ENCODE assay signal across 10 cellular contexts in the genomic region with DNA sequence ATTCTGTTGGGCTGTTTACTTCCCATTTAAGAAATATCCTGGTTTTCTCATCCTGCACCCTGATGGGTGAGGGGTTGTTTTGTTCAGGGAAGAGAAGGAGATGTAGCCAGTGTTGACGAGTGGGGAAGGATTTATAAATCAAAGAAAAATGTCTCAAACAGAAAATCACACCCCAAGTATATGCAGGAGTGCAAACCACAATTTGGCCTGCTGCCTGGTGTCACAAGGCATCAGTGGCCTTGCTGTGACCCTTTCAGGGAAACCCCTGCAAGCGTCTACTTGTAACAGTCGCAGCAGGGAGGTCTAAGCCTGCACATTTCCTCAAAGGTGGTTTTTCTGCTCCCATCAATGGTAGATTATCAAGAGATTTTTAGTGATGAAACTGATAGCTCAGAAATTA.
DNase-seq lines count a peak whose midpoint lies in the region; ATAC-seq lines count a peak whose summit lies in the region.
"Had no signal": no experiment of that assay in that cellular context is flagged by ENCODE, and none has a peak within 500 bp of the region (broad histone marks: within the 10 kb centered on the region; RNA-seq: fewer than 3 reads in every experiment).

No MANE protein-coding gene starts in this region.

- peaks cover 0 to 4% (median 3%) of the 10 kb centered on the region in 3 donors for H3K27me3 Mint-ChIP-seq in immature natural killer cell (ENCODE audit: low read depth in 3 of 3)

- DNase-seq in immature natural killer cell (peak; percentile 21 to 49 (median 48)), COLO668 (lab: John Stamatoyannopoulos, UW; ENCODE audit: unreplicated experiment) (no peak), aorta (no peak), amniotic stem cell (lab: John Stamatoyannopoulos, UW) (no peak)
- no peak for DNase-seq in activated naive CD4-positive, alpha-beta T cell treated with anti-CD3 and anti-CD28 coated beads, Interleukin-2, amount 50 U/mL, for 16 hours

- peaks cover 17 to 29% of the 10 kb centered on the region in 2 donors for H3K4me1 Mint-ChIP-seq in immature natural killer cell

- H3K4me3 ChIP-seq in aorta (ENCODE audit: low read length in 2 of 2): no peak overlapping the region

- ATAC-seq in GM18511 (IDR thresholded peaks at IDR 0.05; ENCODE audit: unreplicated experiment) (peak; percentile 99), GM21447 (IDR thresholded peaks at IDR 0.05; ENCODE audit: unreplicated experiment) (peak; percentile 92), HG03135 (IDR thresholded peaks at IDR 0.05; ENCODE audit: unreplicated experiment) (peak; percentile 94), aorta (ENCODE audit: low FRiP score) (no peak)
- ATAC-seq: left colon, T-cell had no signal

- intact Hi-C loops in aorta (cut with DNase I): no loop called here

- 75 to 79% methylated on average over 3 of the region's 3 CpGs for WGBS in aorta, 2 donors

- H3K9me3 Mint-ChIP-seq in immature natural killer cell: peaks cover 0 to 5% (median 0%) of the 10 kb centered on the region in 6 donors

- H3K9me3 ChIP-seq in aorta (ENCODE audit: control insufficient read depth, low read length): no peaks in the 10 kb centered on the region

- H3K4me1 ChIP-seq in aorta (ENCODE audit: control insufficient read depth in 1 of 2, insufficient read depth in 2 of 2, low read length in 2 of 2): no peaks in the 10 kb centered on the region

- no peak overlapping the region for H3K27ac ChIP-seq in aorta (ENCODE audit: low read depth in 1 of 2, low read length in 2 of 2)

- H3K27me3 ChIP-seq in aorta (ENCODE audit: control insufficient read depth in 1 of 2, insufficient read depth in 2 of 2, low read length in 1 of 2): no peaks in the 10 kb centered on the region

- peaks cover 0 to 4% (median 2%) of the 10 kb centered on the region in 3 donors for H3K36me3 Mint-ChIP-seq in immature natural killer cell
- H3K36me3 Mint-ChIP-seq: T-cell had no signal

- peak overlapping the region in 5 of 6 donors; percentile 17 to 85 (median 72) for H3K27ac Mint-ChIP-seq in immature natural killer cell
- H3K27ac Mint-ChIP-seq: T-cell had no signal

- H3K36me3 ChIP-seq in aorta (ENCODE audit: control insufficient read depth in 1 of 2, insufficient read depth in 2 of 2, low read length in 1 of 2): no peaks in the 10 kb centered on the region

- peak overlapping the region; percentile 39 to 81 (median 49) for H3K4me3 Mint-ChIP-seq in immature natural killer cell
- H3K4me3 Mint-ChIP-seq: T-cell had no signal

Comparison
In these comparisons a context has a peak if more than half of its experiments do, and no peak if none do; other contexts are left out.
1. DNase-seq: peak in immature natural killer cell (3 of 3); none in COLO668 (single experiment), aorta (0 of 2), activated naive CD4-positive, alpha-beta T cell treated with anti-CD3 and anti-CD28 coated beads, Interleukin-2, amount 50 U/mL, for 16 hours (single experiment) and amniotic stem cell (single experiment).